Comparison of ENCODE assay signal across 9 cellular contexts in the genomic region with DNA sequence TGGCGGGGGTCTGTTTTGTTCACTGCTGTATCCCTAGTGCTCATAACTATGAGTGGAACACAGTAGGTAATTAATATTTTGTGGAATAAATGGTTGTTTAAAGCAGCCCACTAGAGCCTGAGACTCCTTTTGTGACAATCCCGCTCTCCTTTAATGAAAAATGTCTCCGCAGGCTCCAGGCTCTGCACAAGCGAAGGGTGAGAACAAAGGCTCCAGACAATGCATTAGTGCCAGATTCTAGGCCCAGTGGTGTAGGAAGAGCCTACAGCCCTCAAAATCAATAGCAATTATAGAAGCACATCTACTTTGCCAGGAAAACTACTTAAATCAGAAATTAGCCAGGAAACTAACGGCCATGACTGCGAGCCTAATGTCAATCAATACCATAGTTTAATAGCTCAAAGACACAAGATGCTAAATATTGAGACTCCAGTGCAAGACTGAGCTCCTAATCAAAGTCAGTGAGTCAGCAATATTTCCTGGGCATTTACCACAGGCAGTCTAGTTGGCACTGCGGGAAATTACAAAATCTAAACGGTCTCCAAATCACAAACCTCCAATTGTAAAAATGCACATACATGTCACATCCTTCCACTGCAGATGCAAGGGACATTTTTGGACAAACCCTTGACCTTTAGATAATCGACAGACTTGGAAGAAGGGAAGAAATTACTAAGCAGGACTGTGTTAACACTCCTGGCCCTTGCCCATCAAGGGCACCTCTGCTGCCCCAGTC. TPM values are rescaled to one million over a fixed set of nuclear protein-coding genes. Genes with fewer than 3 reads are reported as not detected.
DNase-seq lines count a peak whose midpoint lies in the region; ATAC-seq and TF ChIP-seq lines count a peak whose summit lies in the region.
"Had no signal": no experiment of that assay in that cellular context is flagged by ENCODE, and none has a peak within 500 bp of the region (broad histone marks: within the 10 kb centered on the region; RNA-seq: fewer than 3 reads in every experiment).

No MANE protein-coding gene starts in this region.

- H3K4me1 Mint-ChIP-seq in CD14-positive monocyte (peaks cover 75% of the 10 kb centered on the region), neural progenitor cell (peaks cover 81% of the 10 kb centered on the region)

- peak overlapping the region; percentile 97 to 100 (median 99) for H3K27ac Mint-ChIP-seq in CD14-positive monocyte
- H3K27ac Mint-ChIP-seq in neural progenitor cell = peak overlapping the region; percentile 87

- H3K4me3 Mint-ChIP-seq in CD14-positive monocyte (peak overlapping the region; percentile 94 to 99), neural progenitor cell (peak overlapping the region; percentile 87)

- peak overlapping the region; percentile 34 for H3K4me2 ChIP-seq in neural progenitor cell

- no peak overlapping the region for H2AFZ ChIP-seq in neural progenitor cell (replicated peaks)

- peaks cover 99% of the 10 kb centered on the region for H3K27me3 ChIP-seq in neural progenitor cell

- ATAC-seq in HG03565 (IDR thresholded peaks at IDR 0.05; ENCODE audit: unreplicated experiment) (no peak), GM21515 (IDR thresholded peaks at IDR 0.05; ENCODE audit: unreplicated experiment) (no peak)

- H3K36me3 ChIP-seq in neural progenitor cell = no peaks in the 10 kb centered on the region

- no peak for DNase-seq in CD14-positive monocyte (ENCODE audit: low spot score)
- DNase-seq in NCI-H2227 treated with DMSO at 0.1 percent for 48 hours (lab: John Stamatoyannopoulos, UW) = peak; percentile 9
- DNase-seq in choroid plexus epithelial cell (ENCODE audit: low read depth) = peak; percentile 25
- DNase-seq in neural progenitor cell (ENCODE audit: low spot score) = peak; percentile 63
- DNase-seq in occipital lobe (lab: John Stamatoyannopoulos, UW) = no peak
- no peak for DNase-seq in anterior cingulate cortex (lab: John Stamatoyannopoulos, UW)
- DNase-seq: GF-D8 had no signal

- H3K4me1 ChIP-seq in neural progenitor cell = peaks cover 21% of the 10 kb centered on the region

- H3K9me3 Mint-ChIP-seq in CD14-positive monocyte = no peaks in the 10 kb centered on the region
- H3K9me3 Mint-ChIP-seq in neural progenitor cell = no peaks in the 10 kb centered on the region

- peaks cover 16% of the 10 kb centered on the region for H3F3A ChIP-seq in neural progenitor cell (ENCODE audit: low read depth)

- H3K9me3 ChIP-seq in neural progenitor cell (ENCODE audit: low read depth) = no peaks in the 10 kb centered on the region

- H3K9ac ChIP-seq in neural progenitor cell = no peak overlapping the region

- intact Hi-C loops in CD14-positive monocyte (cut with micrococcal nuclease) = loop anchor here (2.0 to 10.0 kb wide), 3 partner anchors 13 to 708 kb away; partner anchors contain the start of gene BNIP2 (in 1 of the 2)

- peak overlapping the region; percentile 95 for H3K4me3 ChIP-seq in choroid plexus epithelial cell (ENCODE audit: low read depth, low read length)
- H3K4me3 ChIP-seq in neural progenitor cell = no peak overlapping the region

- H3K36me3 Mint-ChIP-seq in CD14-positive monocyte (peaks cover 23 to 48% of the 10 kb centered on the region in 2 donors), neural progenitor cell (no peaks in the 10 kb centered on the region)

- no peak for TF ChIP-seq CTCF in CD14-positive monocyte (IDR thresholded peaks at IDR 0.05)
- no peak for TF ChIP-seq CTCF in choroid plexus epithelial cell (conservative IDR thresholded peaks at IDR 0.05; ENCODE audit: low read depth, low read length)
- no peak for TF ChIP-seq CTCF in neural progenitor cell (IDR thresholded peaks at IDR 0.05)

- H3K79me2 ChIP-seq in neural progenitor cell (ENCODE audit: low read depth) = no peaks in the 10 kb centered on the region

- H4K20me1 ChIP-seq in neural progenitor cell (ENCODE audit: low read depth) = peaks cover 11% of the 10 kb centered on the region

- no peak overlapping the region for H3K27ac ChIP-seq in neural progenitor cell

- H3K27me3 Mint-ChIP-seq in CD14-positive monocyte (ENCODE audit: low read depth in 3 of 3) (peaks cover 0 to 4% (median 4%) of the 10 kb centered on the region in 3 donors), neural progenitor cell (ENCODE audit: insufficient read depth, low read depth) (peaks cover 12% of the 10 kb centered on the region)

RNA-seq across cellular contexts. Expression of gene ANXA2, which starts 2.3 kb away (rescaled TPM):
- 1,000 to 10,000 TPM; 2,046 to 2,079 TPM for polyA plus RNA-seq in CD14-positive monocyte
- 20.1 and 21.8 TPM in 2 replicates for total RNA-seq in neural progenitor cell (ENCODE audit: low replicate concordance)
- total RNA-seq in occipital lobe = 46.2 TPM

Comparison
In these comparisons a context has a peak if more than half of its experiments do, and no peak if none do; other contexts are left out.
1. DNase-seq: peak in NCI-H2227 treated with DMSO at 0.1 percent for 48 hours (single experiment), choroid plexus epithelial cell (single experiment) and neural progenitor cell (single experiment); none in CD14-positive monocyte (single experiment), occipital lobe (single experiment) and anterior cingulate cortex (0 of 58).